Comparison of ENCODE assay signal across 2 cellular contexts in the genomic region with DNA sequence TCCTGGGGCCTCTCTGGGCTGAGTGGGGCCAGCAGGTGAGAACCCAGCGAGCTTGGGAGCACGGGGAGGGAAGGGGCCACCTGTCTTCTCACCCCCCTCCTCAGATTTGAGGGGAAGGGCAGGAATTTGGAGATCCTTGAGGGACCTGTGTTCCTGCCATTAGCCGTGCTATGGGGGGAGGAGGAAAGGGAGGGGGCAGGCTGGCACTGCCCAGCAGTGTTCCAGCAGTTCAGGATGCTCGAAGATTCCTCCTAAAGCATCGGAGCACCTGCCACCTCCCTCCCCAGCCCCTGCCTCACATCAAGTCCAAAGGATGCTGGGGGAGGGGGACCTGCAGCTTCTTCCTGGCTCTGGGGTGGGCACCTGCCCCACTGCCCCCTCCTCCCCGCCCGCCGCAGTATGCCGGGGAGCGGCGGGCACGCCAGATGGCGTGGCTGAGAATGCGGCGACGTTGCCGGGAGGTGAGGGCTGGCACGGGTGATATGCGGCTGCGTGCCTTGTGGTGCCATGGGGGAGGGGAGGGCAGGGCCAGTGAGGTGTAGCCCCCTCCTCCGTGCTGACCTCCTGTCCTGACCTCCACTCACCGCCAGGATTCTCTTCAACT.
TF ChIP-seq lines count a peak whose summit lies in the region.

No MANE protein-coding gene starts in this region.

TF ChIP-seq in HEK293, 187 proteins besides CTCF, POLR2A, EP300 and RAD21:
- no peak for TF ChIP-seq ZNF561 (tag by site-specific recombination; IDR thresholded peaks at IDR 0.05; ENCODE audit: borderline replicate concordance)
- TF ChIP-seq ZNF514 (tag by site-specific recombination; IDR thresholded peaks at IDR 0.05): no peak
- TF ChIP-seq ZBTB26 (tag by site-specific recombination; optimal IDR thresholded peaks at IDR 0.05): no peak
- peak; percentile 55 for TF ChIP-seq HIC1 (tag by site-specific recombination; IDR thresholded peaks at IDR 0.05)

TF ChIP-seq in H1, 55 proteins besides CTCF, POLR2A, EP300 and RAD21:
- TF ChIP-seq BACH1 (IDR thresholded peaks at IDR 0.05; ENCODE audit: low read length) (no peak), KDM1A (IDR thresholded peaks at IDR 0.05; ENCODE audit: borderline replicate concordance, low read length) (no peak)
- TF ChIP-seq, protein P1, sequence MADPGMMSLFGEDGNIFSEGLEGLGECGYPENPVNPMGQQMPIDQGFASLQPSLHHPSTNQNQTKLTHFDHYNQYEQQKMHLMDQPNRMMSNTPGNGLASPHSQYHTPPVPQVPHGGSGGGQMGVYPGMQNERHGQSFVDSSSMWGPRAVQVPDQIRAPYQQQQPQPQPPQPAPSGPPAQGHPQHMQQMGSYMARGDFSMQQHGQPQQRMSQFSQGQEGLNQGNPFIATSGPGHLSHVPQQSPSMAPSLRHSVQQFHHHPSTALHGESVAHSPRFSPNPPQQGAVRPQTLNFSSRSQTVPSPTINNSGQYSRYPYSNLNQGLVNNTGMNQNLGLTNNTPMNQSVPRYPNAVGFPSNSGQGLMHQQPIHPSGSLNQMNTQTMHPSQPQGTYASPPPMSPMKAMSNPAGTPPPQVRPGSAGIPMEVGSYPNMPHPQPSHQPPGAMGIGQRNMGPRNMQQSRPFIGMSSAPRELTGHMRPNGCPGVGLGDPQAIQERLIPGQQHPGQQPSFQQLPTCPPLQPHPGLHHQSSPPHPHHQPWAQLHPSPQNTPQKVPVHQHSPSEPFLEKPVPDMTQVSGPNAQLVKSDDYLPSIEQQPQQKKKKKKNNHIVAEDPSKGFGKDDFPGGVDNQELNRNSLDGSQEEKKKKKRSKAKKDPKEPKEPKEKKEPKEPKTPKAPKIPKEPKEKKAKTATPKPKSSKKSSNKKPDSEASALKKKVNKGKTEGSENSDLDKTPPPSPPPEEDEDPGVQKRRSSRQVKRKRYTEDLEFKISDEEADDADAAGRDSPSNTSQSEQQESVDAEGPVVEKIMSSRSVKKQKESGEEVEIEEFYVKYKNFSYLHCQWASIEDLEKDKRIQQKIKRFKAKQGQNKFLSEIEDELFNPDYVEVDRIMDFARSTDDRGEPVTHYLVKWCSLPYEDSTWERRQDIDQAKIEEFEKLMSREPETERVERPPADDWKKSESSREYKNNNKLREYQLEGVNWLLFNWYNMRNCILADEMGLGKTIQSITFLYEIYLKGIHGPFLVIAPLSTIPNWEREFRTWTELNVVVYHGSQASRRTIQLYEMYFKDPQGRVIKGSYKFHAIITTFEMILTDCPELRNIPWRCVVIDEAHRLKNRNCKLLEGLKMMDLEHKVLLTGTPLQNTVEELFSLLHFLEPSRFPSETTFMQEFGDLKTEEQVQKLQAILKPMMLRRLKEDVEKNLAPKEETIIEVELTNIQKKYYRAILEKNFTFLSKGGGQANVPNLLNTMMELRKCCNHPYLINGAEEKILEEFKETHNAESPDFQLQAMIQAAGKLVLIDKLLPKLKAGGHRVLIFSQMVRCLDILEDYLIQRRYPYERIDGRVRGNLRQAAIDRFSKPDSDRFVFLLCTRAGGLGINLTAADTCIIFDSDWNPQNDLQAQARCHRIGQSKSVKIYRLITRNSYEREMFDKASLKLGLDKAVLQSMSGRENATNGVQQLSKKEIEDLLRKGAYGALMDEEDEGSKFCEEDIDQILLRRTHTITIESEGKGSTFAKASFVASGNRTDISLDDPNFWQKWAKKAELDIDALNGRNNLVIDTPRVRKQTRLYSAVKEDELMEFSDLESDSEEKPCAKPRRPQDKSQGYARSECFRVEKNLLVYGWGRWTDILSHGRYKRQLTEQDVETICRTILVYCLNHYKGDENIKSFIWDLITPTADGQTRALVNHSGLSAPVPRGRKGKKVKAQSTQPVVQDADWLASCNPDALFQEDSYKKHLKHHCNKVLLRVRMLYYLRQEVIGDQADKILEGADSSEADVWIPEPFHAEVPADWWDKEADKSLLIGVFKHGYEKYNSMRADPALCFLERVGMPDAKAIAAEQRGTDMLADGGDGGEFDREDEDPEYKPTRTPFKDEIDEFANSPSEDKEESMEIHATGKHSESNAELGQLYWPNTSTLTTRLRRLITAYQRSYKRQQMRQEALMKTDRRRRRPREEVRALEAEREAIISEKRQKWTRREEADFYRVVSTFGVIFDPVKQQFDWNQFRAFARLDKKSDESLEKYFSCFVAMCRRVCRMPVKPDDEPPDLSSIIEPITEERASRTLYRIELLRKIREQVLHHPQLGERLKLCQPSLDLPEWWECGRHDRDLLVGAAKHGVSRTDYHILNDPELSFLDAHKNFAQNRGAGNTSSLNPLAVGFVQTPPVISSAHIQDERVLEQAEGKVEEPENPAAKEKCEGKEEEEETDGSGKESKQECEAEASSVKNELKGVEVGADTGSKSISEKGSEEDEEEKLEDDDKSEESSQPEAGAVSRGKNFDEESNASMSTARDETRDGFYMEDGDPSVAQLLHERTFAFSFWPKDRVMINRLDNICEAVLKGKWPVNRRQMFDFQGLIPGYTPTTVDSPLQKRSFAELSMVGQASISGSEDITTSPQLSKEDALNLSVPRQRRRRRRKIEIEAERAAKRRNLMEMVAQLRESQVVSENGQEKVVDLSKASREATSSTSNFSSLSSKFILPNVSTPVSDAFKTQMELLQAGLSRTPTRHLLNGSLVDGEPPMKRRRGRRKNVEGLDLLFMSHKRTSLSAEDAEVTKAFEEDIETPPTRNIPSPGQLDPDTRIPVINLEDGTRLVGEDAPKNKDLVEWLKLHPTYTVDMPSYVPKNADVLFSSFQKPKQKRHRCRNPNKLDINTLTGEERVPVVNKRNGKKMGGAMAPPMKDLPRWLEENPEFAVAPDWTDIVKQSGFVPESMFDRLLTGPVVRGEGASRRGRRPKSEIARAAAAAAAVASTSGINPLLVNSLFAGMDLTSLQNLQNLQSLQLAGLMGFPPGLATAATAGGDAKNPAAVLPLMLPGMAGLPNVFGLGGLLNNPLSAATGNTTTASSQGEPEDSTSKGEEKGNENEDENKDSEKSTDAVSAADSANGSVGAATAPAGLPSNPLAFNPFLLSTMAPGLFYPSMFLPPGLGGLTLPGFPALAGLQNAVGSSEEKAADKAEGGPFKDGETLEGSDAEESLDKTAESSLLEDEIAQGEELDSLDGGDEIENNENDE (IDR thresholded peaks at IDR 0.05; ENCODE audit: insufficient replicate concordance, low read length): no peak
